12 cellular contexts compared by ENCODE assay signal in genomic region chr21:16794944-16795343, GRCh38.
A peak's percentile ranks its signal among the peaks of the same experiment; 100 is the strongest.
DNase-seq lines count a peak whose midpoint lies in the region; ATAC-seq and TF ChIP-seq lines count a peak whose summit lies in the region.
"Had no signal": no experiment of that assay in that cellular context is flagged by ENCODE, and none has a peak within 500 bp of the region (broad histone marks: within the 10 kb centered on the region; RNA-seq: fewer than 3 reads in every experiment).

No MANE protein-coding gene starts in this region.

- TF ChIP-seq CTCF in AG09319 (IDR thresholded peaks at IDR 0.05; ENCODE audit: low read depth, low read length) (no peak), IMR-90 (conservative IDR thresholded peaks at IDR 0.05; ENCODE audit: low read depth, low read length) (no peak), chondrocyte (IDR thresholded peaks at IDR 0.05) (peak; percentile 13), ascending aorta (IDR thresholded peaks at IDR 0.05) (no peak)

- no peak overlapping the region for H3K23ac ChIP-seq in IMR-90 (ENCODE audit: low read depth, low read length)

- no peak overlapping the region for H3K9ac ChIP-seq in IMR-90 (ENCODE audit: low read depth, low read length)

- H2BK20ac ChIP-seq in IMR-90 (ENCODE audit: low read depth, low read length) = no peak overlapping the region

- H3K9me3 ChIP-seq in IMR-90 (ENCODE audit: control insufficient read depth, insufficient read depth, low read length) = no peaks in the 10 kb centered on the region
- no peaks in the 10 kb centered on the region for H3K9me3 ChIP-seq in ascending aorta

- H4K5ac ChIP-seq in IMR-90 (ENCODE audit: low read depth, low read length) = no peak overlapping the region

- H3K27ac ChIP-seq in IMR-90 (ENCODE audit: insufficient read depth, low read length) (no peak overlapping the region), ascending aorta (no peak overlapping the region)
- H3K27ac ChIP-seq: skin epidermis had no signal

- no peaks in the 10 kb centered on the region for H3K79me1 ChIP-seq in IMR-90 (ENCODE audit: low read depth in 1 of 2, low read length in 2 of 2)

- TF ChIP-seq RAD21 in IMR-90 (IDR thresholded peaks at IDR 0.05; ENCODE audit: low read length) = no peak

- WGBS in IMR-90 (ENCODE audit: extremely low coverage in 2 of 2, insufficient read length in 1 of 2), 2 experiments = no CpG with 5 or more reads among the region's 3 CpGs

- H3K4me3 ChIP-seq in IMR-90 (ENCODE audit: insufficient read depth, low read depth, low read length) (no peak overlapping the region), ascending aorta (no peak overlapping the region)
- H3K4me3 ChIP-seq: skin epidermis had no signal

- H3K4me1 ChIP-seq in IMR-90 (ENCODE audit: control insufficient read depth, insufficient read depth, low read length) (peaks cover 2% of the 10 kb centered on the region; the same call in 1 of the 2 replicates), ascending aorta (no peaks in the 10 kb centered on the region)

- no peak overlapping the region for H2AK9ac ChIP-seq in IMR-90 (replicated peaks; ENCODE audit: low read depth, low read length, poor library complexity)

- intact Hi-C loops in IMR-90 (cut with micrococcal nuclease) (no loop called here), ascending aorta (cut with DNase I) (no loop called here)

- no peak overlapping the region for H3K4ac ChIP-seq in IMR-90 (ENCODE audit: low read depth, low read length)

- POLR2A ChIA-PET in IMR-90 (lab: Charles Lee; ENCODE audit: unreplicated experiment) = interaction anchor here (0.6 to 0.7 kb wide), 2 partner anchors 631 to 694 kb away, joined by 3 to 4 read pairs; no protein-coding TSS in a partner anchor

- H2AFZ ChIP-seq in IMR-90 (replicated peaks; ENCODE audit: low read length, poor library complexity) = no peak overlapping the region

- no peak overlapping the region for H2AK5ac ChIP-seq in IMR-90 (ENCODE audit: low read depth, low read length)

- no peak overlapping the region for H3K18ac ChIP-seq in IMR-90 (ENCODE audit: low read depth, low read length)

- H4K8ac ChIP-seq in IMR-90 (ENCODE audit: low read depth in 2 of 2, low read length in 2 of 2) = no peak overlapping the region

- H3K27me3 Mint-ChIP-seq in chondrocyte (ENCODE audit: low read depth) = no peaks in the 10 kb centered on the region
- H3K27me3 Mint-ChIP-seq: effector memory CD8-positive, alpha-beta T cell had no signal

- H3K36me3 ChIP-seq in IMR-90 (ENCODE audit: control insufficient read depth, insufficient read depth, low read length) = no peaks in the 10 kb centered on the region
- H3K36me3 ChIP-seq in ascending aorta = no peaks in the 10 kb centered on the region

- no peaks in the 10 kb centered on the region for H3K9me3 Mint-ChIP-seq in chondrocyte (ENCODE audit: low read depth)

- CTCF ChIA-PET in IMR-90 (lab: Yijun Ruan, JAX) = interaction anchor here (1.1 kb wide), 1 partner anchor 11 kb away, joined by 3 read pairs; no protein-coding TSS in a partner anchor

- no peak overlapping the region for H2BK120ac ChIP-seq in IMR-90 (ENCODE audit: low read depth, low read length)

- no peak overlapping the region for H3K4me2 ChIP-seq in IMR-90 (ENCODE audit: low read depth, low read length)

- H3K4me3 Mint-ChIP-seq in chondrocyte (ENCODE audit: unreplicated experiment) = no peak overlapping the region
- H3K4me3 Mint-ChIP-seq: effector memory CD8-positive, alpha-beta T cell had no signal

- H3K36me3 Mint-ChIP-seq in chondrocyte (ENCODE audit: low read depth) = no peaks in the 10 kb centered on the region

- H3K9me1 ChIP-seq in IMR-90 (ENCODE audit: insufficient read depth, low read length) = no peaks in the 10 kb centered on the region

- peak; percentile 57 for DNase-seq in AG09319 (ENCODE audit: extremely low read depth, low read depth)
- peak; percentile 95 for DNase-seq in IMR-90
- DNase-seq in chondrocyte (ENCODE audit: low spot score) = no peak
- DNase-seq in lung microvascular endothelial cell (ENCODE audit: low read depth in 2 of 2) = peak; percentile 76 to 77
- DNase-seq in AML-193 (lab: John Stamatoyannopoulos, UW) = no peak
- DNase-seq in ascending aorta (ENCODE audit: low spot score in 2 of 2) = no peak
- DNase-seq in NCI-H2081 treated with DMSO at 0.1 percent for 48 hours (lab: John Stamatoyannopoulos, UW) = no peak
- DNase-seq: activated CD4-positive, CD25-positive, alpha-beta regulatory T cell; effector memory CD8-positive, alpha-beta T cell; NCI-H1092 treated with DMSO at 0.1 percent for 48 hours had no signal

- peak; percentile 100 for ATAC-seq in IMR-90 (ENCODE audit: low read depth)
- no peak for ATAC-seq in activated CD4-positive, CD25-positive, alpha-beta regulatory T cell treated with anti-CD3 and anti-CD28 coated beads, Interleukin-2, amount 50 U/mL, for 24 hours
- ATAC-seq: effector memory CD8-positive, alpha-beta T cell had no signal

- no peaks in the 10 kb centered on the region for H4K20me1 ChIP-seq in IMR-90 (ENCODE audit: insufficient read depth, low read length)

- TF ChIP-seq POLR2A in IMR-90 (IDR thresholded peaks at IDR 0.05; ENCODE audit: low read depth, low read length) = no peak

- H3K27ac Mint-ChIP-seq in chondrocyte (ENCODE audit: unreplicated experiment) = peak overlapping the region; percentile 49
- H3K27ac Mint-ChIP-seq: effector memory CD8-positive, alpha-beta T cell had no signal

- in situ Hi-C loops in IMR-90 (cut with MboI; ENCODE audit: low sequenced_read_pairs) = no loop called here

- H3K27me3 ChIP-seq in IMR-90 (ENCODE audit: control insufficient read depth, insufficient read depth, low read length) (no peaks in the 10 kb centered on the region), ascending aorta (no peaks in the 10 kb centered on the region)

- dilution Hi-C loops in IMR-90 (cut with HindIII; ENCODE audit: low sequenced_read_pairs, unreplicated experiment) = no loop called here

- no peak overlapping the region for H3K56ac ChIP-seq in IMR-90 (ENCODE audit: extremely low read depth, insufficient read depth, low read length)

- peak overlapping the region; percentile 5 for H2BK5ac ChIP-seq in IMR-90 (ENCODE audit: low read depth, low read length, poor library complexity, severe bottlenecking)

- H3K4me1 Mint-ChIP-seq in chondrocyte (ENCODE audit: low read depth) = peaks cover 43% of the 10 kb centered on the region

- BruUV-seq in IMR-90 (replicated peaks; lab: Mats Ljungman, UMichigan) = no TSS peak

- no peak overlapping the region for H4K91ac ChIP-seq in IMR-90 (ENCODE audit: insufficient read depth, low read depth, low read length)

- no peak overlapping the region for H2BK15ac ChIP-seq in IMR-90 (ENCODE audit: low read depth, low read length)

- H3K14ac ChIP-seq in IMR-90 (replicated peaks; ENCODE audit: low read depth, low read length) = no peak overlapping the region

TF ChIP-seq in IMR-90, 13 proteins besides CTCF, POLR2A, EP300 and RAD21:
- no peak for TF ChIP-seq MXI1 (IDR thresholded peaks at IDR 0.05; ENCODE audit: borderline replicate concordance, low read depth, low read length)
- TF ChIP-seq FOS (IDR thresholded peaks at IDR 0.05; ENCODE audit: low read depth, low read length) = peak; percentile 92
- TF ChIP-seq MAFK (IDR thresholded peaks at IDR 0.05; ENCODE audit: low read depth, low read length) = peak; percentile 34

Comparison
In these comparisons a context has a peak if more than half of its experiments do, and no peak if none do; other contexts are left out.
1. DNase-seq: peak in AG09319 (single experiment), IMR-90 (single experiment) and lung microvascular endothelial cell (2 of 2); none in chondrocyte (single experiment), AML-193 (0 of 2), ascending aorta (0 of 2) and NCI-H2081 treated with DMSO at 0.1 percent for 48 hours (single experiment).